Comparison of ENCODE assay signal across 23 cellular contexts in the genomic region with DNA sequence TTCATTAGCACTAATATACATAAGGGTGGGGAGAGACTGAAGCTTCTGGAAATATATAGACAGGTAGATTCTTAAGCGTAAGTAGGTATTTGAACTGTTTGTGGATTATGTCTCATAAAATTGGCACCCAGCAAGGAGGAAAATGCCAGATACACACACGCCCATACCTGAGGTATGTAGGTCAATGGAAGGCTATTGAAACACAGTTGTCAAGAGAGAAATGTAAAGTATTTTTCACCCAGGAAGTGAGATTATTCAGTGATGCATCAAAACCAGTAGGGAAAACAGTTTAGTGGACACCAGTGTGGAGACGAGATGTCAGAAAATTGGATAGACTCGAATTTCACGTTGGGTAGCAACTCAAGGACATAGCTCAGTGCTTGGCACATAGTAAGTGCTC. TPM values are rescaled to one million over a fixed set of nuclear protein-coding genes. Genes with fewer than 3 reads are reported as not detected.
"Had no signal": no experiment of that assay in that cellular context is flagged by ENCODE, and none has a peak within 500 bp of the region (broad histone marks: within the 10 kb centered on the region; RNA-seq: fewer than 3 reads in every experiment).

No MANE protein-coding gene starts in this region.

- H3K9me3 ChIP-seq: esophagus muscularis mucosa, gastrocnemius medialis, heart right ventricle, mucosa of descending colon, right atrium auricular region, sigmoid colon, stomach, thoracic aorta, transverse colon had no signal

- ATAC-seq: gastrocnemius medialis; heart right ventricle; mucosa of descending colon; naive thymus-derived CD8-positive, alpha-beta T cell; stimulated activated naive B cell treated with anti-CD40 and anti-IgM and Interleukin-4, amounts not matched to agents 10 μg/mL and 1 μg/mL and 100 μg/mL, for 72 hours had no signal

- FAIRE-seq: urothelium cell line had no signal

- H3K27me3 ChIP-seq: dorsolateral prefrontal cortex, esophagus muscularis mucosa, gastrocnemius medialis, heart right ventricle, right atrium auricular region, sigmoid colon, stomach, transverse colon had no signal

- H3K9me3 Mint-ChIP-seq: immature natural killer cell; naive thymus-derived CD8-positive, alpha-beta T cell; neural crest cell; stimulated activated naive B cell treated with anti-CD40 and anti-IgM and Interleukin-4, amounts not matched to agents 10 μg/mL and 1 μg/mL and 100 μg/mL, for 72 hours had no signal

- H3K27me3 Mint-ChIP-seq: naive thymus-derived CD8-positive, alpha-beta T cell; stimulated activated naive B cell treated with anti-CD40 and anti-IgM and Interleukin-4, amounts not matched to agents 10 μg/mL and 1 μg/mL and 100 μg/mL, for 72 hours had no signal

- H3K36me3 ChIP-seq: esophagus muscularis mucosa, gastrocnemius medialis, heart right ventricle, right atrium auricular region, sigmoid colon, stomach, thoracic aorta, transverse colon had no signal

- H3K4me3 ChIP-seq: dorsolateral prefrontal cortex, esophagus muscularis mucosa, gastrocnemius medialis, heart right ventricle, mucosa of descending colon, right atrium auricular region, sigmoid colon, skin epidermis, stomach, thoracic aorta, transverse colon had no signal

- DNase-seq: cortex of kidney; dorsolateral prefrontal cortex; effector CD8-positive, alpha-beta T cell; gastrocnemius medialis; heart right ventricle; immature natural killer cell; mucosa of descending colon; naive thymus-derived CD8-positive, alpha-beta T cell; posterior cingulate gyrus; sigmoid colon; stimulated activated CD4-positive, alpha-beta T cell treated with anti-CD3 and anti-CD28 coated beads, Interleukin-2, amount 100 ng/mL, for 24 hours; stimulated activated CD4-positive, alpha-beta T cell treated with anti-CD3 and anti-CD28 coated beads, Interleukin-4, amount 100 ng/mL, for 4 hours; stimulated activated naive B cell treated with anti-CD40 and anti-IgM and Interleukin-4, amounts not matched to agents 10 μg/mL and 1 μg/mL and 100 μg/mL, for 72 hours; stomach; substantia nigra; transverse colon had no signal

- H3K27ac Mint-ChIP-seq: stimulated activated naive B cell treated with anti-CD40 and anti-IgM and Interleukin-4, amounts not matched to agents 10 μg/mL and 1 μg/mL and 100 μg/mL, for 72 hours had no signal

- H3K4me3 Mint-ChIP-seq: immature natural killer cell; naive thymus-derived CD8-positive, alpha-beta T cell; neural crest cell; stimulated activated naive B cell treated with anti-CD40 and anti-IgM and Interleukin-4, amounts not matched to agents 10 μg/mL and 1 μg/mL and 100 μg/mL, for 72 hours had no signal

- H3K27ac ChIP-seq: dorsolateral prefrontal cortex, esophagus muscularis mucosa, gastrocnemius medialis, heart right ventricle, right atrium auricular region, sigmoid colon, skin epidermis, thoracic aorta, transverse colon had no signal

RNA-seq across cellular contexts. Expression of a gene that starts 4.7 kb away (rescaled TPM):
- total RNA-seq: fibroblast of villous mesenchyme, right atrium auricular region had no signal
- polyA plus RNA-seq: naive thymus-derived CD8-positive, alpha-beta T cell had no signal
